18 cellular contexts compared by ENCODE assay signal in genomic region chr5:169218176-169218575, GRCh38.
"Had no signal": no experiment of that assay in that cellular context is flagged by ENCODE, and none has a peak within 500 bp of the region (broad histone marks: within the 10 kb centered on the region; RNA-seq: fewer than 3 reads in every experiment).

No MANE protein-coding gene starts in this region.

- H3K27ac ChIP-seq: cardiac muscle cell, epithelial cell of prostate, left ventricle myocardium inferior, ovary, upper lobe of right lung had no signal

- DNase-seq: activated CD4-positive, alpha-beta memory T cell treated with anti-CD3 and anti-CD28 coated beads for 36 hours; activated naive CD8-positive, alpha-beta T cell treated with anti-CD3 and anti-CD28 coated beads for 36 hours; activated T-cell treated with anti-CD3 and anti-CD28 coated beads for 4 hours; amniotic stem cell; endodermal cell; left ventricle myocardium inferior; mammary epithelial cell; ovary; stimulated activated CD4-positive, alpha-beta T cell treated with anti-CD3 and anti-CD28 coated beads, Interleukin-4, amount 100 ng/mL, for 24 hours; upper lobe of right lung had no signal

- H3K9me3 ChIP-seq: left ventricle myocardium inferior, ovary, upper lobe of right lung had no signal

- H3K27me3 ChIP-seq: cardiac muscle cell, ovary, upper lobe of right lung had no signal

- H3K4me3 ChIP-seq: cardiac muscle cell, left ventricle myocardium inferior, ovary, smooth muscle cell, upper lobe of right lung had no signal

- H3K4me1 Mint-ChIP-seq: activated naive CD8-positive, alpha-beta T cell treated with anti-CD3 and anti-CD28 coated beads for 36 hours; stimulated activated effector memory CD8-positive, alpha-beta T cell treated with anti-CD3 and anti-CD28 coated beads, Interleukin-12 subunit alpha, Interleukin-12 subunit beta, amount 100 ng/mL, for 72 hours had no signal

- H3K36me3 ChIP-seq: cardiac muscle cell, left ventricle myocardium inferior, ovary, upper lobe of right lung had no signal

- FAIRE-seq: colon, frontal cortex had no signal

- ATAC-seq: sciatic nerve; stimulated activated effector memory CD8-positive, alpha-beta T cell treated with anti-CD3 and anti-CD28 coated beads, Interleukin-12 subunit alpha, Interleukin-12 subunit beta, amount 100 ng/mL, for 72 hours; upper lobe of right lung had no signal

- H3K36me3 Mint-ChIP-seq: activated CD4-positive, alpha-beta memory T cell treated with anti-CD3 and anti-CD28 coated beads for 36 hours; activated naive CD8-positive, alpha-beta T cell treated with anti-CD3 and anti-CD28 coated beads for 36 hours; stimulated activated effector memory CD8-positive, alpha-beta T cell treated with anti-CD3 and anti-CD28 coated beads, Interleukin-12 subunit alpha, Interleukin-12 subunit beta, amount 100 ng/mL, for 72 hours had no signal

- H3K4me1 ChIP-seq: left ventricle myocardium inferior had no signal

- H3K4me3 Mint-ChIP-seq: activated CD4-positive, alpha-beta memory T cell treated with anti-CD3 and anti-CD28 coated beads for 36 hours; activated naive CD8-positive, alpha-beta T cell treated with anti-CD3 and anti-CD28 coated beads for 36 hours; activated T-helper 1 cell treated with anti-CD3 and anti-CD28 coated beads, Interleukin-12 subunit alpha, Interleukin-12 subunit beta, Interleukin-2, Interleukin-4 antibody, amounts not matched to agents 30 ng/mL and 10 ng/mL and 1 ng/mL, durations not matched to agents 14 hours and 24 hours and 36 hours; stimulated activated effector memory CD8-positive, alpha-beta T cell treated with anti-CD3 and anti-CD28 coated beads, Interleukin-12 subunit alpha, Interleukin-12 subunit beta, amount 100 ng/mL, for 72 hours had no signal

- H3K27ac Mint-ChIP-seq: activated CD4-positive, alpha-beta memory T cell treated with anti-CD3 and anti-CD28 coated beads for 36 hours; activated naive CD8-positive, alpha-beta T cell treated with anti-CD3 and anti-CD28 coated beads for 36 hours; activated T-helper 1 cell treated with anti-CD3 and anti-CD28 coated beads, Interleukin-12 subunit alpha, Interleukin-12 subunit beta, Interleukin-2, Interleukin-4 antibody, amounts not matched to agents 30 ng/mL and 10 ng/mL and 1 ng/mL, durations not matched to agents 14 hours and 24 hours and 36 hours; endodermal cell; stimulated activated effector memory CD8-positive, alpha-beta T cell treated with anti-CD3 and anti-CD28 coated beads, Interleukin-12 subunit alpha, Interleukin-12 subunit beta, amount 100 ng/mL, for 72 hours had no signal

- H3K9me3 Mint-ChIP-seq: activated CD4-positive, alpha-beta memory T cell treated with anti-CD3 and anti-CD28 coated beads for 36 hours; activated naive CD8-positive, alpha-beta T cell treated with anti-CD3 and anti-CD28 coated beads for 36 hours; activated T-helper 1 cell treated with anti-CD3 and anti-CD28 coated beads, Interleukin-12 subunit alpha, Interleukin-12 subunit beta, Interleukin-2, Interleukin-4 antibody, amounts not matched to agents 30 ng/mL and 10 ng/mL and 1 ng/mL, durations not matched to agents 14 hours and 24 hours and 36 hours; endodermal cell had no signal

- H3K27me3 Mint-ChIP-seq: activated naive CD8-positive, alpha-beta T cell treated with anti-CD3 and anti-CD28 coated beads for 36 hours had no signal
